ENCODE assay signal across 9 cellular contexts in genomic region chr5:124599048-124599973, GRCh38.
DNase-seq lines count a peak whose midpoint lies in the region; ATAC-seq and TF ChIP-seq lines count a peak whose summit lies in the region.
"Had no signal": no experiment of that assay in that cellular context is flagged by ENCODE, and none has a peak within 500 bp of the region (broad histone marks: within the 10 kb centered on the region; RNA-seq: fewer than 3 reads in every experiment).

No MANE protein-coding gene starts in this region.

- no peaks in the 10 kb centered on the region for H3K9me3 ChIP-seq in skeletal muscle satellite cell (replicated peaks; ENCODE audit: low read length)

- DNase-seq in HK-2 (ENCODE audit: unreplicated experiment) (peak; percentile 41), SK-N-DZ (ENCODE audit: low spot score) (peak; percentile 43), foreskin keratinocyte (peak; percentile 41), NCI-H2107 treated with DMSO at 0.1 percent for 48 hours (lab: John Stamatoyannopoulos, UW; ENCODE audit: unreplicated experiment) (no peak)
- DNase-seq in activated CD4-positive, alpha-beta T cell treated with anti-CD3 and anti-CD28 coated beads, Interleukin-2, amount 50 U/mL, for 48 hours, result no peak

- ATAC-seq in GM18505 (IDR thresholded peaks at IDR 0.05; ENCODE audit: unreplicated experiment) (peak; percentile 72), foreskin keratinocyte (no peak), HG03439 (IDR thresholded peaks at IDR 0.05; ENCODE audit: unreplicated experiment) (no peak)

- H3K27ac ChIP-seq in foreskin keratinocyte, result no peak overlapping the region

- H3K4me3 ChIP-seq in skeletal muscle satellite cell (ENCODE audit: low read length), result no peak overlapping the region
- H3K4me3 ChIP-seq: skin epidermis had no signal

- no peak overlapping the region for H3K9ac ChIP-seq in skeletal muscle satellite cell (ENCODE audit: low read depth, low read length)

- no peak for TF ChIP-seq CTCF in foreskin keratinocyte (conservative IDR thresholded peaks at IDR 0.05)

- H3K4me2 ChIP-seq in skeletal muscle satellite cell (ENCODE audit: low read length), result peak overlapping the region; percentile 60

- TF ChIP-seq POLR2A in GM18505 (IDR thresholded peaks at IDR 0.05; ENCODE audit: borderline replicate concordance, extremely low read depth, insufficient read depth, insufficient read length), result no peak

- H3K4me1 ChIP-seq in foreskin keratinocyte, result peaks cover 7% of the 10 kb centered on the region
- peaks cover 30% of the 10 kb centered on the region for H3K4me1 ChIP-seq in skeletal muscle satellite cell (ENCODE audit: control insufficient read depth, insufficient read depth, low read length)

- H3K27me3 ChIP-seq in foreskin keratinocyte (no peaks in the 10 kb centered on the region), skeletal muscle satellite cell (ENCODE audit: control insufficient read depth, insufficient read depth, low read length) (no peaks in the 10 kb centered on the region)

- no peaks in the 10 kb centered on the region for H3K36me3 ChIP-seq in skeletal muscle satellite cell (ENCODE audit: insufficient read depth, low read length)

Comparison
In these comparisons a context has a peak if more than half of its experiments do, and no peak if none do; other contexts are left out.
1. DNase-seq: peak in HK-2 (single experiment), SK-N-DZ (single experiment) and foreskin keratinocyte (2 of 2); none in NCI-H2107 treated with DMSO at 0.1 percent for 48 hours (single experiment) and activated CD4-positive, alpha-beta T cell treated with anti-CD3 and anti-CD28 coated beads, Interleukin-2, amount 50 U/mL, for 48 hours (0 of 2).